Comparison of ENCODE assay signal across 2 cellular contexts in the genomic region with DNA sequence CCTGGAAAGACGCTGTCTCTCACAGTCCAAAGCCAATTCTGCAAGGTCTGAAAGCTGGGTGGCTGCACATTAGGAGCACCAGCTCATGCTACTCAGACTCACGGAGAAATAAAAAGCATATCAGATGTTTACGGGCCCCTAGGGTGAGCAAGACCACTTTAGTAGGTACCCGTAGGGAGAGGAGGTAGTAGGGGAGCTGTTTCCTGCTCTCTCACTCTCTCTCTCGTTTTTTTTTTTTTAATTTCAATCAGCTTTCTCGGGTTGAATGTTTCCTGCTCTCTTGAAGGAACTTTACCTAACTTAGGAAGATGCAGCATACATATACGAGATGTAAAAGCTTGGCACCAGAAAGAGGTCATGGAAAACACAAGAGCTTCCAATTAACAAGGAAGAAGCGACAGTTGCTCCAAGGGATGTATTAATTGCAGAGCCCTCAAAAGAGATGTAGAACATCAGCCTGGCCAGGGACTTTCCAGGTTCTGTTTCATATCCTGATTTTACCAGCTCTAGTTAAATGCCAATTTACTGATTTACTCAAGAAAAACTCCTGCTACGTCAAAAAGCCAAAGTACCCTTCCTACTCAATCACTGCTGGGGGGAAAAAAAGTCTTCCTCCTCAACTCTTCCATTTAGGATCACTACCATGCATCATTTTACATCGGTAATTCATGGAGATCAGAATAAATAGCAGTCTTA.
TF ChIP-seq lines count a peak whose summit lies in the region.

No MANE protein-coding gene starts in this region.

TF ChIP-seq in GM23338, 12 proteins besides CTCF, POLR2A, EP300 and RAD21:
- TF ChIP-seq EZH2 (IDR thresholded peaks at IDR 0.05; ENCODE audit: low read depth, unreplicated experiment) = peak; percentile 6
- no peak for TF ChIP-seq ETS1 (IDR thresholded peaks at IDR 0.05)
- no peak for TF ChIP-seq EZH2phosphoT487 (IDR thresholded peaks at IDR 0.05; ENCODE audit: unreplicated experiment)
- no peak for TF ChIP-seq JUNB (IDR thresholded peaks at IDR 0.05; ENCODE audit: unreplicated experiment)
- TF ChIP-seq, protein P1, sequence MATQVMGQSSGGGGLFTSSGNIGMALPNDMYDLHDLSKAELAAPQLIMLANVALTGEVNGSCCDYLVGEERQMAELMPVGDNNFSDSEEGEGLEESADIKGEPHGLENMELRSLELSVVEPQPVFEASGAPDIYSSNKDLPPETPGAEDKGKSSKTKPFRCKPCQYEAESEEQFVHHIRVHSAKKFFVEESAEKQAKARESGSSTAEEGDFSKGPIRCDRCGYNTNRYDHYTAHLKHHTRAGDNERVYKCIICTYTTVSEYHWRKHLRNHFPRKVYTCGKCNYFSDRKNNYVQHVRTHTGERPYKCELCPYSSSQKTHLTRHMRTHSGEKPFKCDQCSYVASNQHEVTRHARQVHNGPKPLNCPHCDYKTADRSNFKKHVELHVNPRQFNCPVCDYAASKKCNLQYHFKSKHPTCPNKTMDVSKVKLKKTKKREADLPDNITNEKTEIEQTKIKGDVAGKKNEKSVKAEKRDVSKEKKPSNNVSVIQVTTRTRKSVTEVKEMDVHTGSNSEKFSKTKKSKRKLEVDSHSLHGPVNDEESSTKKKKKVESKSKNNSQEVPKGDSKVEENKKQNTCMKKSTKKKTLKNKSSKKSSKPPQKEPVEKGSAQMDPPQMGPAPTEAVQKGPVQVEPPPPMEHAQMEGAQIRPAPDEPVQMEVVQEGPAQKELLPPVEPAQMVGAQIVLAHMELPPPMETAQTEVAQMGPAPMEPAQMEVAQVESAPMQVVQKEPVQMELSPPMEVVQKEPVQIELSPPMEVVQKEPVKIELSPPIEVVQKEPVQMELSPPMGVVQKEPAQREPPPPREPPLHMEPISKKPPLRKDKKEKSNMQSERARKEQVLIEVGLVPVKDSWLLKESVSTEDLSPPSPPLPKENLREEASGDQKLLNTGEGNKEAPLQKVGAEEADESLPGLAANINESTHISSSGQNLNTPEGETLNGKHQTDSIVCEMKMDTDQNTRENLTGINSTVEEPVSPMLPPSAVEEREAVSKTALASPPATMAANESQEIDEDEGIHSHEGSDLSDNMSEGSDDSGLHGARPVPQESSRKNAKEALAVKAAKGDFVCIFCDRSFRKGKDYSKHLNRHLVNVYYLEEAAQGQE (IDR thresholded peaks at IDR 0.05; ENCODE audit: unreplicated experiment) = no peak

TF ChIP-seq in GM12878, 131 proteins besides CTCF, POLR2A, EP300 and RAD21 (continues in another document):
- no peak for TF ChIP-seq CBX3 (IDR thresholded peaks at IDR 0.05; ENCODE audit: borderline replicate concordance, low read depth)
- TF ChIP-seq SMAD1 (IDR thresholded peaks at IDR 0.05; ENCODE audit: low read depth, partially characterized antibody) = no peak
- no peak for TF ChIP-seq FOXK2 (IDR thresholded peaks at IDR 0.05)
- TF ChIP-seq NR2F1 (conservative IDR thresholded peaks at IDR 0.05) = no peak
- TF ChIP-seq TAF1 (IDR thresholded peaks at IDR 0.05; ENCODE audit: borderline replicate concordance, low read depth, low read length) = no peak
- TF ChIP-seq PAX8 (IDR thresholded peaks at IDR 0.05) = no peak
- peak; percentile 81 for TF ChIP-seq BCL11A (IDR thresholded peaks at IDR 0.05; ENCODE audit: low read depth, low read length)
- no peak for TF ChIP-seq USF2 (IDR thresholded peaks at IDR 0.05; ENCODE audit: borderline replicate concordance, low read depth, low read length)
- no peak for TF ChIP-seq KDM1A (IDR thresholded peaks at IDR 0.05; ENCODE audit: borderline replicate concordance)
- no peak for TF ChIP-seq JUND (IDR thresholded peaks at IDR 0.05; ENCODE audit: low read depth, low read length)
- no peak for TF ChIP-seq BACH1 (IDR thresholded peaks at IDR 0.05; ENCODE audit: borderline replicate concordance)
- TF ChIP-seq ZBTB33 (IDR thresholded peaks at IDR 0.05) = no peak
- TF ChIP-seq, protein P2, sequence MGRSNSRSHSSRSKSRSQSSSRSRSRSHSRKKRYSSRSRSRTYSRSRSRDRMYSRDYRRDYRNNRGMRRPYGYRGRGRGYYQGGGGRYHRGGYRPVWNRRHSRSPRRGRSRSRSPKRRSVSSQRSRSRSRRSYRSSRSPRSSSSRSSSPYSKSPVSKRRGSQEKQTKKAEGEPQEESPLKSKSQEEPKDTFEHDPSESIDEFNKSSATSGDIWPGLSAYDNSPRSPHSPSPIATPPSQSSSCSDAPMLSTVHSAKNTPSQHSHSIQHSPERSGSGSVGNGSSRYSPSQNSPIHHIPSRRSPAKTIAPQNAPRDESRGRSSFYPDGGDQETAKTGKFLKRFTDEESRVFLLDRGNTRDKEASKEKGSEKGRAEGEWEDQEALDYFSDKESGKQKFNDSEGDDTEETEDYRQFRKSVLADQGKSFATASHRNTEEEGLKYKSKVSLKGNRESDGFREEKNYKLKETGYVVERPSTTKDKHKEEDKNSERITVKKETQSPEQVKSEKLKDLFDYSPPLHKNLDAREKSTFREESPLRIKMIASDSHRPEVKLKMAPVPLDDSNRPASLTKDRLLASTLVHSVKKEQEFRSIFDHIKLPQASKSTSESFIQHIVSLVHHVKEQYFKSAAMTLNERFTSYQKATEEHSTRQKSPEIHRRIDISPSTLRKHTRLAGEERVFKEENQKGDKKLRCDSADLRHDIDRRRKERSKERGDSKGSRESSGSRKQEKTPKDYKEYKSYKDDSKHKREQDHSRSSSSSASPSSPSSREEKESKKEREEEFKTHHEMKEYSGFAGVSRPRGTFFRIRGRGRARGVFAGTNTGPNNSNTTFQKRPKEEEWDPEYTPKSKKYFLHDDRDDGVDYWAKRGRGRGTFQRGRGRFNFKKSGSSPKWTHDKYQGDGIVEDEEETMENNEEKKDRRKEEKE (IDR thresholded peaks at IDR 0.05) = no peak
- peak; percentile 45; the same call in 1 of the 2 replicates for TF ChIP-seq ZNF24 (IDR thresholded peaks at IDR 0.05)
- TF ChIP-seq MTA2 (IDR thresholded peaks at IDR 0.05; ENCODE audit: low read depth) = peak; percentile 81
- TF ChIP-seq MEF2B (IDR thresholded peaks at IDR 0.05; ENCODE audit: partially characterized antibody, poor library complexity, severe bottlenecking) = no peak
- TF ChIP-seq SRF (IDR thresholded peaks at IDR 0.05; ENCODE audit: low read depth in 2 of 2, low read length in 2 of 2) = no peak
- TF ChIP-seq KLF5 (IDR thresholded peaks at IDR 0.05; ENCODE audit: partially characterized antibody) = no peak
- TF ChIP-seq, protein P3, sequence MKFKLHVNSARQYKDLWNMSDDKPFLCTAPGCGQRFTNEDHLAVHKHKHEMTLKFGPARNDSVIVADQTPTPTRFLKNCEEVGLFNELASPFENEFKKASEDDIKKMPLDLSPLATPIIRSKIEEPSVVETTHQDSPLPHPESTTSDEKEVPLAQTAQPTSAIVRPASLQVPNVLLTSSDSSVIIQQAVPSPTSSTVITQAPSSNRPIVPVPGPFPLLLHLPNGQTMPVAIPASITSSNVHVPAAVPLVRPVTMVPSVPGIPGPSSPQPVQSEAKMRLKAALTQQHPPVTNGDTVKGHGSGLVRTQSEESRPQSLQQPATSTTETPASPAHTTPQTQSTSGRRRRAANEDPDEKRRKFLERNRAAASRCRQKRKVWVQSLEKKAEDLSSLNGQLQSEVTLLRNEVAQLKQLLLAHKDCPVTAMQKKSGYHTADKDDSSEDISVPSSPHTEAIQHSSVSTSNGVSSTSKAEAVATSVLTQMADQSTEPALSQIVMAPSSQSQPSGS (IDR thresholded peaks at IDR 0.05; ENCODE audit: low read length) = 0 out of 2 replicates have a peak, but pooled peaks have one; percentile 15
- TF ChIP-seq ZNF274 (IDR thresholded peaks at IDR 0.05; ENCODE audit: insufficient read depth, insufficient read length) = no peak
- TF ChIP-seq PML (IDR thresholded peaks at IDR 0.05; ENCODE audit: low read length) = no peak
- TF ChIP-seq, protein P4, sequence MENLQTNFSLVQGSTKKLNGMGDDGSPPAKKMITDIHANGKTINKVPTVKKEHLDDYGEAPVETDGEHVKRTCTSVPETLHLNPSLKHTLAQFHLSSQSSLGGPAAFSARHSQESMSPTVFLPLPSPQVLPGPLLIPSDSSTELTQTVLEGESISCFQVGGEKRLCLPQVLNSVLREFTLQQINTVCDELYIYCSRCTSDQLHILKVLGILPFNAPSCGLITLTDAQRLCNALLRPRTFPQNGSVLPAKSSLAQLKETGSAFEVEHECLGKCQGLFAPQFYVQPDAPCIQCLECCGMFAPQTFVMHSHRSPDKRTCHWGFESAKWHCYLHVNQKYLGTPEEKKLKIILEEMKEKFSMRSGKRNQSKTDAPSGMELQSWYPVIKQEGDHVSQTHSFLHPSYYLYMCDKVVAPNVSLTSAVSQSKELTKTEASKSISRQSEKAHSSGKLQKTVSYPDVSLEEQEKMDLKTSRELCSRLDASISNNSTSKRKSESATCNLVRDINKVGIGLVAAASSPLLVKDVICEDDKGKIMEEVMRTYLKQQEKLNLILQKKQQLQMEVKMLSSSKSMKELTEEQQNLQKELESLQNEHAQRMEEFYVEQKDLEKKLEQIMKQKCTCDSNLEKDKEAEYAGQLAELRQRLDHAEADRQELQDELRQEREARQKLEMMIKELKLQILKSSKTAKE (IDR thresholded peaks at IDR 0.05; ENCODE audit: low read depth, poor library complexity, severe bottlenecking) = no peak
- TF ChIP-seq SUPT20H (IDR thresholded peaks at IDR 0.05; ENCODE audit: borderline replicate concordance, control insufficient read depth, low read depth, low read length) = no peak
- peak; percentile 61; the same call in 1 of the 2 replicates for TF ChIP-seq NFIC (IDR thresholded peaks at IDR 0.05; ENCODE audit: low read depth, low read length)
- peak; percentile 54; the same call in 1 of the 2 replicates for TF ChIP-seq ZNF384 (IDR thresholded peaks at IDR 0.05; ENCODE audit: borderline replicate concordance, low read depth, low read length)
- no peak for TF ChIP-seq HDAC2 (IDR thresholded peaks at IDR 0.05)
- no peak for TF ChIP-seq NR2C1 (IDR thresholded peaks at IDR 0.05)
- no peak for TF ChIP-seq RAD51 (IDR thresholded peaks at IDR 0.05)
- no peak for TF ChIP-seq PKNOX1 (IDR thresholded peaks at IDR 0.05)
- no peak for TF ChIP-seq TARDBP (IDR thresholded peaks at IDR 0.05; ENCODE audit: borderline replicate concordance)
- no peak for TF ChIP-seq POLR2AphosphoS2 (IDR thresholded peaks at IDR 0.05; ENCODE audit: low read depth, low read length)
- TF ChIP-seq ELK1 (IDR thresholded peaks at IDR 0.05; ENCODE audit: low read depth, low read length) = no peak
- TF ChIP-seq CREB1 (IDR thresholded peaks at IDR 0.05; ENCODE audit: low read depth) = 0 out of 2 replicates have a peak, but pooled peaks have one; percentile 40
- no peak for TF ChIP-seq CHD2 (IDR thresholded peaks at IDR 0.05; ENCODE audit: borderline replicate concordance, low read depth, low read length)
- peak; percentile 54; the same call in 1 of the 2 replicates for TF ChIP-seq JUNB (IDR thresholded peaks at IDR 0.05)
- TF ChIP-seq USF1 (IDR thresholded peaks at IDR 0.05; ENCODE audit: borderline replicate concordance, extremely low read length, insufficient read depth, low read depth, low read length) = no peak
- no peak for TF ChIP-seq HDGF (IDR thresholded peaks at IDR 0.05)
- TF ChIP-seq TCF12 (IDR thresholded peaks at IDR 0.05; ENCODE audit: low read depth, low read length) = no peak
- peak; percentile 95 for TF ChIP-seq SPI1 (IDR thresholded peaks at IDR 0.05; ENCODE audit: borderline replicate concordance, insufficient read depth, low read depth, low read length)
- TF ChIP-seq CBX5 (IDR thresholded peaks at IDR 0.05; ENCODE audit: low read depth) = no peak
- TF ChIP-seq EGR1 (IDR thresholded peaks at IDR 0.05; ENCODE audit: borderline replicate concordance in 1 of 2, low read depth in 2 of 2, low read length in 2 of 2) = no peak
- TF ChIP-seq RFX5 (IDR thresholded peaks at IDR 0.05; ENCODE audit: low read depth, low read length) = no peak
- no peak for TF ChIP-seq EZH2 (IDR thresholded peaks at IDR 0.05; ENCODE audit: borderline replicate concordance, control insufficient read depth, low read depth, low read length)
- TF ChIP-seq ESRRA (IDR thresholded peaks at IDR 0.05; ENCODE audit: low read length) = no peak
- peak; percentile 79 to 87; a peak in 3 of 4 replicates for TF ChIP-seq IKZF2 (IDR thresholded peaks at IDR 0.05)
